ENCODE assay signal across 15 cellular contexts in the genomic region with DNA sequence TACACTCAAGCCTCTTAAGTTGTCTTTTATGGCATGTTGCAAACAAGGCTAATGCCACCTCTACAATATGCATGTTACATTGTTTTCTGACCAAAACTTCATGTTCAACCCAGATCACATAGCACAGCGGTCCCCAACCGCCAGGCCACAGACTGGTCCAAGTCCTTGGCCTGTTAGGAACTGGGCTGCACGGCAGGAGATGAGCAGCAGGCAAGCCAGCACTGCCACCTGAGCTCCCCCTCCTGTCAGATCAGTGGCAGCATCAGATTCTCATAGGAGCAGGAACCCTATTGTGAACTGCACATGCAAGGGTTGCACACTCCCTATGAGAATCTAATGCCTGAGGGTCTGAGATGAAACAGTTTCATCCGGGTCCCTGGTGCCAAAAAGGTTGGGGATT.
DNase-seq lines count a peak whose midpoint lies in the region; ATAC-seq, FAIRE-seq and TF ChIP-seq lines count a peak whose summit lies in the region.
"Had no signal": no experiment of that assay in that cellular context is flagged by ENCODE, and none has a peak within 500 bp of the region (broad histone marks: within the 10 kb centered on the region; RNA-seq: fewer than 3 reads in every experiment).

No MANE protein-coding gene starts in this region.

- no peak overlapping the region for H3K9ac ChIP-seq in HepG2 (ENCODE audit: insufficient read depth, low read depth, low read length)

- peak overlapping the region; percentile 51 for H3K27ac Mint-ChIP-seq in T-helper 17 cell
- H3K27ac Mint-ChIP-seq: activated T-cell treated with anti-CD3 and anti-CD28 coated beads, Interleukin-2, amount 50 U/mL, for 72 hours had no signal

- in situ Hi-C loops in HepG2 (cut with HindIII; ENCODE audit: extremely low pct_ligation_motif_present, low pct_unique_long_range_greater_than_20kb): no loop called here

- BruUV-seq in HepG2 (replicated peaks; lab: Mats Ljungman, UMichigan): no TSS peak

- H3K4me2 ChIP-seq in HepG2 (ENCODE audit: low read depth, low read length): no peak overlapping the region

- H3K79me2 ChIP-seq in HepG2 (ENCODE audit: insufficient read depth, low read length): no peaks in the 10 kb centered on the region

- 0% methylated on average over 4 of the region's 4 CpGs for WGBS in HepG2 (ENCODE audit: low lambda C conversion rate)

- no peak for TF ChIP-seq CTCF in HEK293 (tag by site-specific recombination; IDR thresholded peaks at IDR 0.05)
- peak; percentile 67 for TF ChIP-seq CTCF in HepG2 (CRISPR knock-in tag; IDR thresholded peaks at IDR 0.05)

- H3K36me3 ChIP-seq in HEK293 (ENCODE audit: control insufficient read depth in 2 of 2, insufficient read depth in 1 of 2, low read length in 2 of 2) (no peaks in the 10 kb centered on the region), HepG2 (replicated peaks in 1 of 2; ENCODE audit: control insufficient read depth in 1 of 2, insufficient read depth in 2 of 2, low read length in 2 of 2) (no peaks in the 10 kb centered on the region)
- H3K36me3 ChIP-seq: sigmoid colon had no signal

- no peaks in the 10 kb centered on the region for H3K4me1 Mint-ChIP-seq in T-helper 17 cell

- no peaks in the 10 kb centered on the region for H3K4me1 ChIP-seq in HEK293 (ENCODE audit: control insufficient read depth, insufficient read depth, low read length)
- H3K4me1 ChIP-seq in HepG2 (ENCODE audit: insufficient read depth, low read length): no peaks in the 10 kb centered on the region
- H3K4me1 ChIP-seq: sigmoid colon, testis had no signal

- ATAC-seq in T-helper 17 cell (no peak), HepG2 (peak; percentile 96), GM18520 (IDR thresholded peaks at IDR 0.05; ENCODE audit: unreplicated experiment) (no peak)
- ATAC-seq: activated T-cell treated with anti-CD3 and anti-CD28 coated beads, Interleukin-2, amount 50 U/mL, for 72 hours had no signal

- no peak overlapping the region for H3K4me3 ChIP-seq in HEK293 (ENCODE audit: low read depth, low read length)
- H3K4me3 ChIP-seq in HepG2 (replicated peaks in 1 of 3; ENCODE audit: insufficient read depth in 1 of 3, low read depth in 2 of 3, low read length in 3 of 3): no peak overlapping the region
- H3K4me3 ChIP-seq: sigmoid colon, testis had no signal

- peaks cover 22% of the 10 kb centered on the region for H3K27me3 Mint-ChIP-seq in T-helper 17 cell

- no peak overlapping the region for H3K27ac ChIP-seq in HEK293 (ENCODE audit: extremely low read depth, low read depth, low read length)
- H3K27ac ChIP-seq in HepG2 (ENCODE audit: extremely low read length, insufficient read depth, low read length): no peak overlapping the region
- H3K27ac ChIP-seq: sigmoid colon, testis had no signal

- no peaks in the 10 kb centered on the region for H3K9me3 ChIP-seq in HEK293 (ENCODE audit: control insufficient read depth, insufficient read depth, low read depth, low read length)
- no peaks in the 10 kb centered on the region for H3K9me3 ChIP-seq in T-helper 17 cell (ENCODE audit: control insufficient read depth, low read length, poor library complexity, severe bottlenecking)
- no peaks in the 10 kb centered on the region for H3K9me3 ChIP-seq in HepG2 (ENCODE audit: low read length)
- H3K9me3 ChIP-seq: sigmoid colon, testis had no signal

- no peak for TF ChIP-seq RAD21 in HepG2 (CRISPR knock-in tag; IDR thresholded peaks at IDR 0.05)

- POLR2A ChIA-PET in HEK293 (lab: Yijun Ruan, JAX) (no interaction called here), HepG2 (lab: Yijun Ruan, JAX) (no interaction called here)

- no peak overlapping the region for H3K4me3 Mint-ChIP-seq in T-helper 17 cell
- H3K4me3 Mint-ChIP-seq: activated T-cell treated with anti-CD3 and anti-CD28 coated beads, Interleukin-2, amount 50 U/mL, for 72 hours had no signal

- DNase-seq in NCI-H146 (lab: John Stamatoyannopoulos, UW): peak; percentile 29
- no peak for DNase-seq in NCI-H146 treated with DMSO at 0.1 percent for 48 hours (lab: John Stamatoyannopoulos, UW; ENCODE audit: unreplicated experiment)
- no peak for DNase-seq in T-helper 17 cell
- DNase-seq in HepG2 (ENCODE audit: low spot score): no peak
- no peak for DNase-seq in iPS-NIHi7 (ENCODE audit: extremely low spot score)
- no peak for DNase-seq in cerebellar nuclear complex (lab: John Stamatoyannopoulos, UW)
- DNase-seq: 8988T; activated T-cell treated with anti-CD3 and anti-CD28 coated beads, Interleukin-2, amount 50 U/mL, for 72 hours; NCI-H1436; RPMI8226; sigmoid colon; testis had no signal

- no peak overlapping the region for H2AFZ ChIP-seq in HepG2 (ENCODE audit: low read length)

- TF ChIP-seq POLR2A in HepG2 (IDR thresholded peaks at IDR 0.05; ENCODE audit: insufficient read depth in 1 of 2, low read depth in 2 of 2, low read length in 2 of 2): no peak

- intact Hi-C loops in HepG2 (cut with micrococcal nuclease; ENCODE audit: unreplicated experiment): no loop called here

- CTCF ChIA-PET in HEK293 (lab: Yijun Ruan, JAX): interaction anchor here (0.6 to 1.2 kb wide), 3 partner anchors 13 to 1489 kb away, joined by 3 to 4 read pairs (median 3); no protein-coding TSS in a partner anchor
- CTCF ChIA-PET in HepG2 (lab: Yijun Ruan, JAX; ENCODE audit: low intra/inter-chr PET ratio, low total read pairs): no interaction called here

- TF ChIP-seq EP300 in HepG2 (IDR thresholded peaks at IDR 0.05; ENCODE audit: low read depth in 2 of 2, low read length in 2 of 2) (no peak), HepG2 (CRISPR knock-in tag; IDR thresholded peaks at IDR 0.05; ENCODE audit: borderline replicate concordance) (no peak)

- no peaks in the 10 kb centered on the region for H4K20me1 ChIP-seq in HepG2 (ENCODE audit: insufficient read depth, low read length)

- H3K36me3 Mint-ChIP-seq in T-helper 17 cell (ENCODE audit: low read depth): no peaks in the 10 kb centered on the region

- FAIRE-seq in HepG2 (lab: Jason Lieb, UNC): no peak
- FAIRE-seq: GM12892 had no signal

- no peaks in the 10 kb centered on the region; a peak in 2 of 5 replicates for H3K27me3 ChIP-seq in HepG2 (ENCODE audit: control insufficient read depth in 1 of 2, insufficient read depth in 2 of 2, low read length in 2 of 2)
- H3K27me3 ChIP-seq: sigmoid colon, testis had no signal

TF ChIP-seq in HEK293, 187 proteins besides CTCF, POLR2A, EP300 and RAD21:
- TF ChIP-seq ZNF549 (tag by site-specific recombination; IDR thresholded peaks at IDR 0.05) (peak; percentile 59), ZNF350 (tag by site-specific recombination; IDR thresholded peaks at IDR 0.05) (no peak)

TF ChIP-seq in HepG2, 621 proteins besides CTCF, POLR2A, EP300 and RAD21:
- peak; percentile 56 for TF ChIP-seq STAG1 (CRISPR knock-in tag; IDR thresholded peaks at IDR 0.05)
- peak; percentile 89; the same call in 1 of the 2 replicates for TF ChIP-seq ZNF549 (CRISPR knock-in tag; IDR thresholded peaks at IDR 0.05)
- no peak for TF ChIP-seq ZNF234 (CRISPR knock-in tag; conservative IDR thresholded peaks at IDR 0.05)
